ENCODE assay signal across 1 cellular context in the genomic region with DNA sequence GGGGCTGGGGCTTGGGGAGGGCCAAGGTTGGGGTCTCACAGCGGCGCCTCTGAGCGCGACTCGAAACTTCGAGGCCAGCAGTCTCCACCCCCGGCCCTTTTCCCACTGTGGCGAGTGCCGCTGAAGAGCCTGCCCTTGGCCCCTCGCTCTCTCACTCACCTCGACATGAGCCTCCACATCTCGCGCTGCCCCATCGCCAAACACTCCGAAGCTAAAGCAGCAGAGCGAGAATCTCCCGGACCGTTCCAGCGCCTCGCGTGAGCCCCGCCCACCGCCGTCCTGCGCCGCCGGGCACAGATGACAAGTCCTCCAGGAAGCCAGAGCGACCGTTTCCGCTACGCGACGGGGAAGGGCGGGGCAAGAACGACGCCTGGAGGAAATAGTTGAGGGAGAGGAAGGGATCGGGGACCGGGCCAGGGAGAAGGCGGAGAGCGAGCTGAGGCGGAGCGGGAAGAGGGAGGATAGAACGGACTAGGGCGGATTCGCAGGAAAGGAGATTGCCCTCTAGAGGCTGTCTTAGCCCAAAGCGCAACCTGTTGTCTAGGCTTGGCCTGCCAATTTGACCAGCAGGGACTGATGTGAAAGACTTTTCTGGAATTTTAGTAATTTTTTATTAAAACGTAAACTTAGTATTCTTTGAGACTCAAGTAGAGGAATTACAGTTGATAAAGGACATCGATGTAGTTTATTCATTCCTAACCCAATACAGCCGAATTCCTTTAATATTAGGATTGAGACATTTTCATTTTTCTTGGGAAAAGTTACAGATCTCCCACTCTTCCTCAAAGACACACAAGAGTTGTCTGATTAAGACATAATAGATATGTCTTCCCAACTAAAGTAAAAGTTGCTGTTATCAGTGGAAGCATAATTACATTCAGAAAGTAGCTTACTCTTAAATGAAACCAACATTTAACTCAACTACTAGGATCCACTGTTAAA.
TF ChIP-seq lines count a peak whose summit lies in the region.

A gene with protein sequence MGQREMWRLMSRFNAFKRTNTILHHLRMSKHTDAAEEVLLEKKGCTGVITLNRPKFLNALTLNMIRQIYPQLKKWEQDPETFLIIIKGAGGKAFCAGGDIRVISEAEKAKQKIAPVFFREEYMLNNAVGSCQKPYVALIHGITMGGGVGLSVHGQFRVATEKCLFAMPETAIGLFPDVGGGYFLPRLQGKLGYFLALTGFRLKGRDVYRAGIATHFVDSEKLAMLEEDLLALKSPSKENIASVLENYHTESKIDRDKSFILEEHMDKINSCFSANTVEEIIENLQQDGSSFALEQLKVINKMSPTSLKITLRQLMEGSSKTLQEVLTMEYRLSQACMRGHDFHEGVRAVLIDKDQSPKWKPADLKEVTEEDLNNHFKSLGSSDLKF (minus strand): TSS at position 270 of the 942 bp plus-strand sequence. CDS start 76 bp downstream, at position 194.

TF ChIP-seq in WTC11, 78 proteins besides CTCF, POLR2A, EP300 and RAD21 (continued from another document):
- TF ChIP-seq, protein P1, sequence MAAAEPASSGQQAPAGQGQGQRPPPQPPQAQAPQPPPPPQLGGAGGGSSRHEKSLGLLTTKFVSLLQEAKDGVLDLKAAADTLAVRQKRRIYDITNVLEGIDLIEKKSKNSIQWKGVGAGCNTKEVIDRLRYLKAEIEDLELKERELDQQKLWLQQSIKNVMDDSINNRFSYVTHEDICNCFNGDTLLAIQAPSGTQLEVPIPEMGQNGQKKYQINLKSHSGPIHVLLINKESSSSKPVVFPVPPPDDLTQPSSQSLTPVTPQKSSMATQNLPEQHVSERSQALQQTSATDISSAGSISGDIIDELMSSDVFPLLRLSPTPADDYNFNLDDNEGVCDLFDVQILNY (CRISPR knock-in tag; IDR thresholded peaks at IDR 0.05), result no peak
- peak; percentile 84 for TF ChIP-seq CREM (CRISPR knock-in tag; IDR thresholded peaks at IDR 0.05)
- 0 out of 2 replicates have a peak, but pooled peaks have one; percentile 80 for TF ChIP-seq ZBTB21 (CRISPR knock-in tag; IDR thresholded peaks at IDR 0.05; ENCODE audit: borderline replicate concordance)
- no peak for TF ChIP-seq ZNF425 (CRISPR knock-in tag; conservative IDR thresholded peaks at IDR 0.05)
- no peak for TF ChIP-seq TEAD1 (CRISPR knock-in tag; IDR thresholded peaks at IDR 0.05)
- TF ChIP-seq FOXK1 (CRISPR knock-in tag; IDR thresholded peaks at IDR 0.05), result peak; percentile 84
- 0 out of 2 replicates have a peak, but pooled peaks have one; percentile 27 for TF ChIP-seq FOXP4 (CRISPR knock-in tag; IDR thresholded peaks at IDR 0.05)
- TF ChIP-seq TP53 (CRISPR knock-in tag; IDR thresholded peaks at IDR 0.05), result peak; percentile 69; the same call in 1 of the 2 replicates
- TF ChIP-seq, protein P2, sequence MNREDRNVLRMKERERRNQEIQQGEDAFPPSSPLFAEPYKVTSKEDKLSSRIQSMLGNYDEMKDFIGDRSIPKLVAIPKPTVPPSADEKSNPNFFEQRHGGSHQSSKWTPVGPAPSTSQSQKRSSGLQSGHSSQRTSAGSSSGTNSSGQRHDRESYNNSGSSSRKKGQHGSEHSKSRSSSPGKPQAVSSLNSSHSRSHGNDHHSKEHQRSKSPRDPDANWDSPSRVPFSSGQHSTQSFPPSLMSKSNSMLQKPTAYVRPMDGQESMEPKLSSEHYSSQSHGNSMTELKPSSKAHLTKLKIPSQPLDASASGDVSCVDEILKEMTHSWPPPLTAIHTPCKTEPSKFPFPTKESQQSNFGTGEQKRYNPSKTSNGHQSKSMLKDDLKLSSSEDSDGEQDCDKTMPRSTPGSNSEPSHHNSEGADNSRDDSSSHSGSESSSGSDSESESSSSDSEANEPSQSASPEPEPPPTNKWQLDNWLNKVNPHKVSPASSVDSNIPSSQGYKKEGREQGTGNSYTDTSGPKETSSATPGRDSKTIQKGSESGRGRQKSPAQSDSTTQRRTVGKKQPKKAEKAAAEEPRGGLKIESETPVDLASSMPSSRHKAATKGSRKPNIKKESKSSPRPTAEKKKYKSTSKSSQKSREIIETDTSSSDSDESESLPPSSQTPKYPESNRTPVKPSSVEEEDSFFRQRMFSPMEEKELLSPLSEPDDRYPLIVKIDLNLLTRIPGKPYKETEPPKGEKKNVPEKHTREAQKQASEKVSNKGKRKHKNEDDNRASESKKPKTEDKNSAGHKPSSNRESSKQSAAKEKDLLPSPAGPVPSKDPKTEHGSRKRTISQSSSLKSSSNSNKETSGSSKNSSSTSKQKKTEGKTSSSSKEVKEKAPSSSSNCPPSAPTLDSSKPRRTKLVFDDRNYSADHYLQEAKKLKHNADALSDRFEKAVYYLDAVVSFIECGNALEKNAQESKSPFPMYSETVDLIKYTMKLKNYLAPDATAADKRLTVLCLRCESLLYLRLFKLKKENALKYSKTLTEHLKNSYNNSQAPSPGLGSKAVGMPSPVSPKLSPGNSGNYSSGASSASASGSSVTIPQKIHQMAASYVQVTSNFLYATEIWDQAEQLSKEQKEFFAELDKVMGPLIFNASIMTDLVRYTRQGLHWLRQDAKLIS (CRISPR knock-in tag; IDR thresholded peaks at IDR 0.05; ENCODE audit: borderline replicate concordance), result peak; percentile 54; the same call in 1 of the 2 replicates
